In genomic region chr20:57874141-57874540, GRCh38 we compare ENCODE assay signal across 31 cellular contexts.
"Had no signal": no experiment of that assay in that cellular context is flagged by ENCODE, and none has a peak within 500 bp of the region (broad histone marks: within the 10 kb centered on the region; RNA-seq: fewer than 3 reads in every experiment).

No MANE protein-coding gene starts in this region.

- ATAC-seq: activated CD4-positive, alpha-beta T cell treated with anti-CD3 and anti-CD28 coated beads for 36 hours; activated CD8-positive, alpha-beta T cell treated with anti-CD3 and anti-CD28 coated beads, Interleukin-2, amount 10 ng/mL, durations not matched to agents 7 days and 5 days; activated naive CD4-positive, alpha-beta T cell treated with anti-CD3 and anti-CD28 coated beads, Interleukin-2, amount 50 U/mL, for 72 hours; activated T-cell treated with anti-CD3 and anti-CD28 coated beads, Interleukin-2, amount 50 U/mL, for 72 hours; effector memory CD8-positive, alpha-beta T cell; gastroesophageal sphincter; heart right ventricle had no signal

- H3K4me1 ChIP-seq: breast epithelium, esophagus squamous epithelium, gastroesophageal sphincter had no signal

- H3K36me3 ChIP-seq: ascending aorta, breast epithelium, cardiac muscle cell, esophagus squamous epithelium, gastroesophageal sphincter, heart right ventricle had no signal

- H3K27me3 Mint-ChIP-seq: activated CD4-positive, alpha-beta T cell treated with anti-CD3 and anti-CD28 coated beads for 36 hours; activated CD4-positive, alpha-beta T cell treated with anti-CD3 and anti-CD28 coated beads, Interleukin-2, amount 10 ng/mL, durations not matched to agents 24 days and 14 days; activated naive CD8-positive, alpha-beta T cell treated with anti-CD3 and anti-CD28 coated beads, Interleukin-2, amount 10 ng/mL, durations not matched to agents 7 days and 5 days had no signal

- H3K27me3 ChIP-seq: ascending aorta, breast epithelium had no signal

- H3K4me3 Mint-ChIP-seq: activated CD4-positive, alpha-beta memory T cell treated with anti-CD3 and anti-CD28 coated beads for 36 hours; activated CD4-positive, alpha-beta T cell treated with anti-CD3 and anti-CD28 coated beads for 36 hours; activated CD4-positive, alpha-beta T cell treated with anti-CD3 and anti-CD28 coated beads, Interleukin-2, amount 10 ng/mL, durations not matched to agents 24 days and 14 days; activated CD8-positive, alpha-beta T cell treated with anti-CD3 and anti-CD28 coated beads, Interleukin-2, amount 10 ng/mL, durations not matched to agents 7 days and 5 days; activated naive CD4-positive, alpha-beta T cell treated with anti-CD3 and anti-CD28 coated beads, Interleukin-2, amount 10 ng/mL, durations not matched to agents 7 days and 5 days; activated naive CD8-positive, alpha-beta T cell treated with anti-CD3 and anti-CD28 coated beads, Interleukin-2, amount 10 ng/mL, durations not matched to agents 7 days and 5 days; activated T-cell treated with anti-CD3 and anti-CD28 coated beads, Interleukin-2, amount 50 U/mL, for 24 hours; activated T-cell treated with anti-CD3 and anti-CD28 coated beads, Interleukin-2, amount 50 U/mL, for 72 hours; brain; central memory CD8-positive, alpha-beta T cell; dendritic cell treated with granulocyte-macrophage colony-stimulating factor and Interleukin-4, amounts not matched to agents 40 ng/mL and 50 ng/mL, for 4 days; effector memory CD8-positive, alpha-beta T cell had no signal

- H3K9me3 ChIP-seq: ascending aorta, breast epithelium, esophagus squamous epithelium, gastroesophageal sphincter, heart right ventricle had no signal

- H3K36me3 Mint-ChIP-seq: activated CD4-positive, alpha-beta memory T cell treated with anti-CD3 and anti-CD28 coated beads for 36 hours; activated naive CD4-positive, alpha-beta T cell treated with anti-CD3 and anti-CD28 coated beads, Interleukin-2, amount 10 ng/mL, durations not matched to agents 7 days and 5 days; activated naive CD4-positive, alpha-beta T cell treated with anti-CD3 and anti-CD28 coated beads, Interleukin-2, amount 50 U/mL, for 72 hours; activated naive CD8-positive, alpha-beta T cell treated with anti-CD3 and anti-CD28 coated beads, Interleukin-2, amount 10 ng/mL, durations not matched to agents 7 days and 5 days; brain had no signal

- H3K27ac ChIP-seq: ascending aorta, breast epithelium, cardiac muscle cell, coronary artery, dorsolateral prefrontal cortex, esophagus squamous epithelium, gastroesophageal sphincter, heart right ventricle had no signal

- H3K27ac Mint-ChIP-seq: activated CD4-positive, alpha-beta memory T cell treated with anti-CD3 and anti-CD28 coated beads for 36 hours; activated CD4-positive, alpha-beta T cell treated with anti-CD3 and anti-CD28 coated beads for 36 hours; activated CD4-positive, alpha-beta T cell treated with anti-CD3 and anti-CD28 coated beads, Interleukin-2, amount 10 ng/mL, durations not matched to agents 24 days and 14 days; activated CD8-positive, alpha-beta T cell treated with anti-CD3 and anti-CD28 coated beads, Interleukin-2, amount 10 ng/mL, durations not matched to agents 7 days and 5 days; activated naive CD4-positive, alpha-beta T cell treated with anti-CD3 and anti-CD28 coated beads, Interleukin-2, amount 10 ng/mL, durations not matched to agents 7 days and 5 days; activated naive CD4-positive, alpha-beta T cell treated with anti-CD3 and anti-CD28 coated beads, Interleukin-2, amount 50 U/mL, for 72 hours; activated naive CD8-positive, alpha-beta T cell treated with anti-CD3 and anti-CD28 coated beads, Interleukin-2, amount 10 ng/mL, durations not matched to agents 7 days and 5 days; activated T-cell treated with anti-CD3 and anti-CD28 coated beads, Interleukin-2, amount 50 U/mL, for 24 hours; activated T-cell treated with anti-CD3 and anti-CD28 coated beads, Interleukin-2, amount 50 U/mL, for 72 hours; brain; dendritic cell treated with granulocyte-macrophage colony-stimulating factor and Interleukin-4, amounts not matched to agents 40 ng/mL and 50 ng/mL, for 4 days; effector memory CD8-positive, alpha-beta T cell had no signal

- H3K4me3 ChIP-seq: ascending aorta, breast epithelium, cardiac muscle cell, coronary artery, dorsolateral prefrontal cortex, esophagus squamous epithelium, gastroesophageal sphincter, heart right ventricle had no signal

- DNase-seq: activated CD4-positive, alpha-beta memory T cell treated with anti-CD3 and anti-CD28 coated beads for 36 hours; activated CD4-positive, alpha-beta T cell treated with anti-CD3 and anti-CD28 coated beads for 36 hours; activated CD4-positive, alpha-beta T cell treated with anti-CD3 and anti-CD28 coated beads, Interleukin-2, amount 10 ng/mL, durations not matched to agents 24 days and 14 days; activated CD4-positive, CD25-positive, alpha-beta regulatory T cell; activated CD4-positive, CD25-positive, alpha-beta regulatory T cell treated with anti-CD3 and anti-CD28 coated beads, Interleukin-2, amount 50 U/mL, for 72 hours; activated CD8-positive, alpha-beta T cell treated with anti-CD3 and anti-CD28 coated beads, Interleukin-2, amount 10 ng/mL, durations not matched to agents 7 days and 5 days; activated gamma-delta T cell; activated naive CD4-positive, alpha-beta T cell; activated naive CD4-positive, alpha-beta T cell treated with anti-CD3 and anti-CD28 coated beads, Interleukin-2, amount 10 ng/mL, durations not matched to agents 7 days and 5 days; activated naive CD8-positive, alpha-beta T cell treated with anti-CD3 and anti-CD28 coated beads, Interleukin-2, amount 10 ng/mL, durations not matched to agents 7 days and 5 days; activated T-cell treated with anti-CD3 and anti-CD28 coated beads for 4 hours; activated T-cell treated with anti-CD3 and anti-CD28 coated beads, Interleukin-2, amount 50 U/mL, for 24 hours; activated T-cell treated with anti-CD3 and anti-CD28 coated beads, Interleukin-2, amount 50 U/mL, for 72 hours; dorsolateral prefrontal cortex; effector CD4-positive, alpha-beta T cell; effector memory CD8-positive, alpha-beta T cell; erythroblast; esophagus squamous epithelium; foreskin melanocyte; heart right ventricle; T-helper 1 cell; T-helper 2 cell had no signal

- H3K4me1 Mint-ChIP-seq: activated CD4-positive, alpha-beta T cell treated with anti-CD3 and anti-CD28 coated beads for 36 hours; activated CD4-positive, alpha-beta T cell treated with anti-CD3 and anti-CD28 coated beads, Interleukin-2, amount 10 ng/mL, durations not matched to agents 24 days and 14 days; activated naive CD4-positive, alpha-beta T cell treated with anti-CD3 and anti-CD28 coated beads, Interleukin-2, amount 10 ng/mL, durations not matched to agents 7 days and 5 days; activated naive CD8-positive, alpha-beta T cell treated with anti-CD3 and anti-CD28 coated beads, Interleukin-2, amount 10 ng/mL, durations not matched to agents 7 days and 5 days; central memory CD8-positive, alpha-beta T cell had no signal
